24 cellular contexts compared by ENCODE assay signal in the genomic region with DNA sequence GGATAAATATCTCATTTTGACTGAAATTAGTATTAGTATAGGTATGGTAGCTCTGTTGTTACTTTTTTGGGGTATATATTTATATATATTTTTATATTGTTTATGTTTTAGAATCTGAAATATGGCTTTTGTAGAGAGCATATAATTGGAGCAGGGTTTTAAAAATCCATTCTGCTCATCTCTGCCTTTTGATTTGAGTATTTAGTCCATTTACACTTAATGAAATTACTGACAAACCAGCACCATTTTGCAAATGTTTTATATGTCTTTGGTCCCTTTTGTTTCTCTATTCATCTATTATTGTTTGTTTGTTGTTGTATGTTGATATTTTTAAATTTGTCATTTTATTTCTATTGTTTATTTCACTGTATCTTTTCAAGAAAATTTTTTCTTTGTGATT. TPM values are rescaled to one million over a fixed set of nuclear protein-coding genes. Genes with fewer than 3 reads are reported as not detected.
DNase-seq lines count a peak whose midpoint lies in the region; ATAC-seq, FAIRE-seq and TF ChIP-seq lines count a peak whose summit lies in the region.
"Had no signal": no experiment of that assay in that cellular context is flagged by ENCODE, and none has a peak within 500 bp of the region (broad histone marks: within the 10 kb centered on the region; RNA-seq: fewer than 3 reads in every experiment).

No MANE protein-coding gene starts in this region.

- H2AFZ ChIP-seq in K562 (ENCODE audit: low read depth, low read length): no peak overlapping the region

- no peaks in the 10 kb centered on the region for H3K27me3 ChIP-seq in K562 (ENCODE audit: control insufficient read depth in 2 of 2, insufficient read depth in 2 of 2, low read length in 2 of 2)
- H3K27me3 ChIP-seq: BLaER1 treated with 17β-estradiol and CSF1 and Interleukin-3, amounts not matched to agents 10 nM and 100 nM had no signal

- ATAC-seq in WTC11 (no peak), K562 (no peak)
- ATAC-seq: CD8-positive, alpha-beta T cell; GM12878 had no signal

- no peak overlapping the region for H3K9ac ChIP-seq in K562 (ENCODE audit: insufficient read depth in 1 of 2, low read depth in 2 of 2, low read length in 2 of 2)
- H3K9ac ChIP-seq: BLaER1 treated with 17β-estradiol and CSF1 and Interleukin-3, amounts not matched to agents 10 nM and 100 nM had no signal

- H3K36me3 ChIP-seq in K562 (ENCODE audit: control insufficient read depth, insufficient read depth, low read length): no peaks in the 10 kb centered on the region

- POLR2A ChIA-PET in WTC11 (lab: Charles Lee) (interaction anchor here (2.1 kb wide), 1 partner anchor 31 kb away, joined by 13 read pairs; the partner anchor contains the start of gene PTPN4), K562 (lab: Yijun Ruan, JAX) (no interaction called here)

- H4K20me1 ChIP-seq in K562 (replicated peaks; ENCODE audit: control insufficient read depth, insufficient read depth, low read length): no peaks in the 10 kb centered on the region

- CTCF ChIA-PET in Calu3 (lab: Charles Lee) (no interaction called here), WTC11 (lab: Charles Lee) (no interaction called here), K562 (lab: Yijun Ruan, JAX; ENCODE audit: low intra/inter-chr PET ratio) (no interaction called here)

- no peaks in the 10 kb centered on the region for H3K9me3 Mint-ChIP-seq in Calu3 (ENCODE audit: low read depth, unreplicated experiment)
- H3K9me3 Mint-ChIP-seq in WTC11: peaks cover 58% of the 10 kb centered on the region
- H3K9me3 Mint-ChIP-seq in activated naive CD8-positive, alpha-beta T cell treated with anti-CD3 and anti-CD28 coated beads for 36 hours: peaks cover 25% of the 10 kb centered on the region
- H3K9me3 Mint-ChIP-seq in activated T-helper 2 cell treated with anti-CD3 and anti-CD28 coated beads, Interferon-gamma antibody, Interleukin-2, Interleukin-4, amounts not matched to agents 10 μg/mL and 5 μg/mL and 100 μg/mL, durations not matched to agents 14 hours and 24 hours and 36 hours: peaks cover 41% of the 10 kb centered on the region

- H3K4me2 ChIP-seq in K562 (ENCODE audit: insufficient read depth, low read length): no peak overlapping the region
- H3K4me2 ChIP-seq: BLaER1 treated with 17β-estradiol and CSF1 and Interleukin-3, amounts not matched to agents 10 nM and 100 nM had no signal

- H3K4me3 Mint-ChIP-seq in Calu3 (ENCODE audit: low read depth, unreplicated experiment) (no peak overlapping the region), WTC11 (no peak overlapping the region)
- no peak overlapping the region for H3K4me3 Mint-ChIP-seq in activated naive CD8-positive, alpha-beta T cell treated with anti-CD3 and anti-CD28 coated beads for 36 hours
- no peak overlapping the region for H3K4me3 Mint-ChIP-seq in activated T-helper 2 cell treated with anti-CD3 and anti-CD28 coated beads, Interferon-gamma antibody, Interleukin-2, Interleukin-4, amounts not matched to agents 10 μg/mL and 5 μg/mL and 100 μg/mL, durations not matched to agents 14 hours and 24 hours and 36 hours (ENCODE audit: low read depth)
- H3K4me3 Mint-ChIP-seq: B cell; CD4-positive, alpha-beta T cell; CD8-positive, alpha-beta T cell had no signal

- H3K27me3 Mint-ChIP-seq in Calu3 (ENCODE audit: unreplicated experiment): no peaks in the 10 kb centered on the region
- no peaks in the 10 kb centered on the region; the same call in 1 of the 2 replicates for H3K27me3 Mint-ChIP-seq in WTC11 (ENCODE audit: low read depth)
- no peaks in the 10 kb centered on the region for H3K27me3 Mint-ChIP-seq in activated naive CD8-positive, alpha-beta T cell treated with anti-CD3 and anti-CD28 coated beads for 36 hours
- H3K27me3 Mint-ChIP-seq in activated T-helper 2 cell treated with anti-CD3 and anti-CD28 coated beads, Interferon-gamma antibody, Interleukin-2, Interleukin-4, amounts not matched to agents 10 μg/mL and 5 μg/mL and 100 μg/mL, durations not matched to agents 14 hours and 24 hours and 36 hours (ENCODE audit: low read depth): no peaks in the 10 kb centered on the region
- H3K27me3 Mint-ChIP-seq: B cell; CD4-positive, alpha-beta T cell had no signal

- peaks cover 44% of the 10 kb centered on the region for H3K79me2 ChIP-seq in K562 (ENCODE audit: control insufficient read depth, insufficient read depth, low read length)

- TF ChIP-seq POLR2A in K562 (conservative IDR thresholded peaks at IDR 0.05): no peak

- H3K27ac Mint-ChIP-seq in Calu3 (ENCODE audit: unreplicated experiment) (peak overlapping the region; percentile 96), WTC11 (0 out of 2 replicates have a peak overlapping the region, but pooled peaks have one; percentile 100)
- H3K27ac Mint-ChIP-seq in activated naive CD8-positive, alpha-beta T cell treated with anti-CD3 and anti-CD28 coated beads for 36 hours: no peak overlapping the region
- H3K27ac Mint-ChIP-seq in activated T-helper 2 cell treated with anti-CD3 and anti-CD28 coated beads, Interferon-gamma antibody, Interleukin-2, Interleukin-4, amounts not matched to agents 10 μg/mL and 5 μg/mL and 100 μg/mL, durations not matched to agents 14 hours and 24 hours and 36 hours: no peak overlapping the region
- H3K27ac Mint-ChIP-seq: B cell; CD4-positive, alpha-beta T cell; CD8-positive, alpha-beta T cell had no signal

- H3K9me3 ChIP-seq in K562 (replicated peaks; ENCODE audit: control insufficient read depth, insufficient read depth, low read depth, low read length): no peaks in the 10 kb centered on the region

- no peak for DNase-seq in Calu3
- no peak for DNase-seq in WTC11 (ENCODE audit: low spot score)
- no peak for DNase-seq in K562 (ENCODE audit: extremely low read depth in 1 of 4, low spot score in 3 of 4)
- DNase-seq in effector CD8-positive, alpha-beta T cell (lab: John Stamatoyannopoulos, UW): no peak
- DNase-seq in activated naive CD8-positive, alpha-beta T cell treated with anti-CD3 and anti-CD28 coated beads for 36 hours: no peak
- no peak for DNase-seq in activated T-helper 2 cell treated with anti-CD3 and anti-CD28 coated beads, Interferon-gamma antibody, Interleukin-2, Interleukin-4, amounts not matched to agents 10 μg/mL and 5 μg/mL and 100 μg/mL, durations not matched to agents 14 hours and 24 hours and 36 hours (ENCODE audit: low spot score)
- DNase-seq: 8988T; AML-193; Caco-2; CD4-positive, alpha-beta T cell; CD8-positive, alpha-beta T cell; DMS 273 treated with DMSO at 0.1 percent for 48 hours; DMS153; DMS53; DMS79; DND-41; EL; GDM1 had no signal

- peaks cover 23% of the 10 kb centered on the region for H3K4me1 Mint-ChIP-seq in Calu3 (ENCODE audit: low read depth, unreplicated experiment)
- peaks cover 43% of the 10 kb centered on the region for H3K4me1 Mint-ChIP-seq in WTC11
- peaks cover 18% of the 10 kb centered on the region for H3K4me1 Mint-ChIP-seq in activated naive CD8-positive, alpha-beta T cell treated with anti-CD3 and anti-CD28 coated beads for 36 hours
- no peaks in the 10 kb centered on the region for H3K4me1 Mint-ChIP-seq in activated T-helper 2 cell treated with anti-CD3 and anti-CD28 coated beads, Interferon-gamma antibody, Interleukin-2, Interleukin-4, amounts not matched to agents 10 μg/mL and 5 μg/mL and 100 μg/mL, durations not matched to agents 14 hours and 24 hours and 36 hours (ENCODE audit: low read depth)

- FAIRE-seq in K562 (lab: Jason Lieb, UNC): no peak
- FAIRE-seq: GM12878, GM12892, GM18507 had no signal

- peaks cover 0 to 1% of the 10 kb centered on the region in 2 experiments; a peak in 1 of 5 replicates for H3K4me1 ChIP-seq in K562 (replicated peaks in 1 of 2; ENCODE audit: control insufficient read depth in 2 of 2, insufficient read depth in 2 of 2, low read length in 2 of 2)
- H3K4me1 ChIP-seq: Caco-2 had no signal

- peaks cover 12% of the 10 kb centered on the region for H3K36me3 Mint-ChIP-seq in Calu3 (ENCODE audit: insufficient read depth, unreplicated experiment)
- peaks cover 67% of the 10 kb centered on the region for H3K36me3 Mint-ChIP-seq in WTC11
- peaks cover 54% of the 10 kb centered on the region for H3K36me3 Mint-ChIP-seq in activated naive CD8-positive, alpha-beta T cell treated with anti-CD3 and anti-CD28 coated beads for 36 hours
- H3K36me3 Mint-ChIP-seq in activated T-helper 2 cell treated with anti-CD3 and anti-CD28 coated beads, Interferon-gamma antibody, Interleukin-2, Interleukin-4, amounts not matched to agents 10 μg/mL and 5 μg/mL and 100 μg/mL, durations not matched to agents 14 hours and 24 hours and 36 hours (ENCODE audit: low read depth): peaks cover 49% of the 10 kb centered on the region

- in situ Hi-C loops in K562 (cut with MboI): no loop called here

- no peak for TF ChIP-seq EP300 in K562 (IDR thresholded peaks at IDR 0.05; ENCODE audit: low read length)

- H3K4me3 ChIP-seq in K562: no peak overlapping the region
- H3K4me3 ChIP-seq: GM12878 had no signal

- BruUV-seq in Calu3 (replicated peaks; lab: Mats Ljungman, UMichigan) (no TSS peak), K562 (replicated peaks; lab: Mats Ljungman, UMichigan) (no TSS peak)

- no peaks in the 10 kb centered on the region for H3K9me1 ChIP-seq in K562 (ENCODE audit: control insufficient read depth, insufficient read depth, low read length)

- H3K27ac ChIP-seq in K562 (ENCODE audit: extremely low read depth, low read depth, low read length): no peak overlapping the region
- H3K27ac ChIP-seq: BLaER1 treated with 17β-estradiol and CSF1 and Interleukin-3, amounts not matched to agents 10 nM and 100 nM; C4-2B had no signal

- intact Hi-C loops in Calu3 (cut with micrococcal nuclease; ENCODE audit: unreplicated experiment) (no loop called here), K562 (cut with micrococcal nuclease) (no loop called here)
- intact Hi-C loops in activated T-helper 2 cell treated with anti-CD3 and anti-CD28 coated beads, Interferon-gamma antibody, Interleukin-2, Interleukin-4, amounts not matched to agents 10 μg/mL and 5 μg/mL and 100 μg/mL, durations not matched to agents 14 hours and 24 hours and 36 hours (cut with micrococcal nuclease): no loop called here

- TF ChIP-seq CTCF in Calu3 (IDR thresholded peaks at IDR 0.05; ENCODE audit: unreplicated experiment) (no peak), WTC11 (IDR thresholded peaks at IDR 0.05) (no peak), K562 (IDR thresholded peaks at IDR 0.05 in 2 of 3, conservative IDR thresholded peaks at IDR 0.05 in 1 of 3; ENCODE audit: insufficient read depth in 2 of 3, low read depth in 1 of 3, low read length in 3 of 3) (no peak)

- TF ChIP-seq RAD21 in K562 (CRISPR knock-in tag; conservative IDR thresholded peaks at IDR 0.05 in 1 of 2, IDR thresholded peaks at IDR 0.05 in 1 of 2): no peak

RNA-seq across cellular contexts. Expression of gene PTPN4, which starts 30.7 kb away (rescaled TPM):
- total RNA-seq in Calu3 (2022): 47.4 and 52.4 TPM in 2 replicates
- total RNA-seq in WTC11 (2021): 79.4 to 85.8 TPM (median 79.7 TPM) in 3 replicates
- 56.0 and 99.3 TPM in 2 replicates for total RNA-seq in K562 (2011; cell fraction: chromatin; rRNA removed; ENCODE audit: low replicate concordance)
- 26.2 and 43.8 TPM in 2 replicates for total RNA-seq in K562 (2011; cell fraction: nucleolus; rRNA removed)
- 28.8 and 32.3 TPM in 2 replicates for total RNA-seq in K562 (2011; cell fraction: nucleoplasm; rRNA removed)
- 26.8 and 27.8 TPM in 2 replicates for total RNA-seq in K562 (2014; rRNA removed)
- total RNA-seq in K562 (2014; rRNA removed; fragmentation: Illumina TruSeq; extraction: Trizol): 27.3 and 29.2 TPM in 2 replicates
- total RNA-seq in K562 (2015; rRNA removed; fragmentation: Illumina TruSeq; extraction: Trizol): 24.1 and 30.6 TPM in 2 replicates
- 30.0 and 30.8 TPM in 2 replicates for total RNA-seq in K562 (2021)
- 26.6 and 32.8 TPM in 2 replicates for polyA plus RNA-seq in K562 (2011; rRNA removed)
- 6.4 and 9.3 TPM in 2 replicates for polyA plus RNA-seq in K562 (2011; cell fraction: cytosol; rRNA removed)
- polyA plus RNA-seq in K562 (2011; cell fraction: nucleus; rRNA removed): 31.6 and 32.6 TPM in 2 replicates
- 8.3 and 15.8 TPM in 2 replicates for polyA plus RNA-seq in K562 (2012)
- 17.8 and 20.6 TPM in 2 replicates for polyA plus RNA-seq in K562 (2014; fragmentation: Illumina TruSeq; extraction: Trizol)
- 1 to 10 TPM; 5.0 to 7.1 TPM for polyA plus RNA-seq in K562 (2014; fragmentation: Nextera tagmentation; extraction: Ambion mirVana)
- 12.4 and 20.3 TPM in 2 replicates for polyA plus RNA-seq in K562 (2014; rRNA removed)
- 61.8 and 68.8 TPM in 2 replicates for polyA minus RNA-seq in K562 (2011; rRNA and poly(A)+ RNA removed)
- polyA minus RNA-seq in K562 (2011; cell fraction: cytosol; rRNA and poly(A)+ RNA removed): 14.2 and 19.1 TPM in 2 replicates
- 50.9 and 73.2 TPM in 2 replicates for polyA minus RNA-seq in K562 (2011; cell fraction: nucleus; rRNA and poly(A)+ RNA removed)
- 10 to 100 TPM; 32.9 to 34.7 TPM for total RNA-seq in activated naive CD8-positive, alpha-beta T cell treated with anti-CD3 and anti-CD28 coated beads for 36 hours
- total RNA-seq in activated T-helper 2 cell treated with anti-CD3 and anti-CD28 coated beads, Interferon-gamma antibody, Interleukin-2, Interleukin-4, amounts not matched to agents 10 μg/mL and 5 μg/mL and 100 μg/mL, durations not matched to agents 14 hours and 24 hours and 36 hours: 22.1 and 22.5 TPM in 2 replicates

Comparison
In these comparisons a context has a peak if more than half of its experiments do, and no peak if none do; other contexts are left out.
1. H3K27ac Mint-ChIP-seq: peak in Calu3 (single experiment) and WTC11 (single experiment); none in activated naive CD8-positive, alpha-beta T cell treated with anti-CD3 and anti-CD28 coated beads for 36 hours (single experiment) and activated T-helper 2 cell treated with anti-CD3 and anti-CD28 coated beads, Interferon-gamma antibody, Interleukin-2, Interleukin-4, amounts not matched to agents 10 μg/mL and 5 μg/mL and 100 μg/mL, durations not matched to agents 14 hours and 24 hours and 36 hours (single experiment).